Comparison of ENCODE assay signal across 12 cellular contexts in genomic region chr1:19737413-19737812, GRCh38.
A peak's percentile ranks its signal among the peaks of the same experiment; 100 is the strongest.
DNase-seq lines count a peak whose midpoint lies in the region; ATAC-seq, FAIRE-seq and TF ChIP-seq lines count a peak whose summit lies in the region.
"Had no signal": no experiment of that assay in that cellular context is flagged by ENCODE, and none has a peak within 500 bp of the region (broad histone marks: within the 10 kb centered on the region; RNA-seq: fewer than 3 reads in every experiment).

No MANE protein-coding gene starts in this region.

- ATAC-seq in stimulated activated naive CD8-positive, alpha-beta T cell treated with anti-CD3 and anti-CD28 coated beads, Interleukin-15, Interleukin-2, amounts not matched to agents 100 U/mL and 50 U/mL, for 24 hours: no peak
- no peak for ATAC-seq in GM18868 (IDR thresholded peaks at IDR 0.05; ENCODE audit: unreplicated experiment)
- ATAC-seq: gastrocnemius medialis, sciatic nerve had no signal

- H3K36me3 ChIP-seq in ascending aorta: peaks cover 5 to 24% of the 10 kb centered on the region in 2 donors
- H3K36me3 ChIP-seq in kidney (ENCODE audit: control insufficient read depth in 1 of 2, insufficient read depth in 2 of 2, low read length in 2 of 2): peaks cover 0 to 2% of the 10 kb centered on the region in 2 donors
- H3K36me3 ChIP-seq: gastrocnemius medialis had no signal

- H3K9ac ChIP-seq in kidney (ENCODE audit: low read length in 2 of 2): peak overlapping the region in 1 of 2 donors; percentile 47

- peaks cover 0 to 13% of the 10 kb centered on the region in 2 donors for H3K9me3 ChIP-seq in ascending aorta
- no peaks in the 10 kb centered on the region for H3K9me3 ChIP-seq in kidney (ENCODE audit: control insufficient read depth in 1 of 2, low read length in 2 of 2)
- H3K9me3 ChIP-seq: gastrocnemius medialis had no signal

- FAIRE-seq in kidney (lab: Jason Lieb, UNC): no peak

- TF ChIP-seq CTCF in ascending aorta (IDR thresholded peaks at IDR 0.05) (no peak), kidney (IDR thresholded peaks at IDR 0.05; ENCODE audit: borderline replicate concordance, extremely low read depth, insufficient read depth) (peak; percentile 31)

- no peaks in the 10 kb centered on the region for H3K27me3 ChIP-seq in ascending aorta
- H3K27me3 ChIP-seq: gastrocnemius medialis had no signal

- DNase-seq in 8988T: peak; percentile 70
- peak; percentile 80 for DNase-seq in HPDE6-E6E7 (ENCODE audit: extremely low spot score)
- peak in 1 of 2 donors; percentile 74 for DNase-seq in ascending aorta (ENCODE audit: low spot score in 2 of 2)
- DNase-seq in kidney: no peak
- no peak for DNase-seq in stimulated activated naive CD8-positive, alpha-beta T cell treated with anti-CD3 and anti-CD28 coated beads, Interleukin-15, Interleukin-2, amounts not matched to agents 100 U/mL and 50 U/mL, for 24 hours
- no peak for DNase-seq in NCI-H774 (lab: John Stamatoyannopoulos, UW)
- no peak for DNase-seq in occipital lobe (lab: John Stamatoyannopoulos, UW)
- DNase-seq: activated T-cell treated with anti-CD3 and anti-CD28 coated beads, Interleukin-2, amount 50 U/mL, for 24 hours; mesenchymal stem cell had no signal

- H3K4me1 ChIP-seq in ascending aorta (peaks cover 8 to 35% of the 10 kb centered on the region in 2 donors), kidney (ENCODE audit: control insufficient read depth in 1 of 2, insufficient read depth in 1 of 2, low read depth in 1 of 2, low read length in 2 of 2) (peaks cover 33 to 47% of the 10 kb centered on the region in 2 donors)

- intact Hi-C loops in ascending aorta (cut with DNase I) (loop anchor here (1.0 to 10.0 kb wide), 3 partner anchors 28 to 293 kb away; partner anchors contain the start of gene TMCO4), kidney (cut with DNase I) (no loop called here)

- peak overlapping the region; percentile 85 to 95 for H3K27ac ChIP-seq in ascending aorta
- peak overlapping the region; percentile 85 to 90 for H3K27ac ChIP-seq in kidney (ENCODE audit: low read depth in 2 of 2, low read length in 2 of 2)
- H3K27ac ChIP-seq: gastrocnemius medialis had no signal

- H3K4me3 ChIP-seq in ascending aorta (no peak overlapping the region), kidney (ENCODE audit: low read length in 2 of 2) (peak overlapping the region in 1 of 2 donors; percentile 6)
- H3K4me3 ChIP-seq: gastrocnemius medialis had no signal

Comparison
In these comparisons a context has a peak if more than half of its experiments do, and no peak if none do; other contexts are left out.
1. DNase-seq: peak in 8988T (single experiment) and HPDE6-E6E7 (single experiment); none in kidney (single experiment), stimulated activated naive CD8-positive, alpha-beta T cell treated with anti-CD3 and anti-CD28 coated beads, Interleukin-15, Interleukin-2, amounts not matched to agents 100 U/mL and 50 U/mL, for 24 hours (single experiment), NCI-H774 (single experiment) and occipital lobe (single experiment).